ENCODE assay signal across 8 cellular contexts in genomic region chr5:611731-612486, GRCh38. TPM values are rescaled to one million over a fixed set of nuclear protein-coding genes. Genes with fewer than 3 reads are reported as not detected.
A peak's percentile ranks its signal among the peaks of the same experiment; 100 is the strongest.
DNase-seq lines count a peak whose midpoint lies in the region; ATAC-seq and TF ChIP-seq lines count a peak whose summit lies in the region.

Gene CEP72 (plus strand): TSS chr5:612340. CDS start chr5:612362, 22 bp downstream.

- DNase-seq in AG09319 (ENCODE audit: extremely low read depth, low read depth) (peak; percentile 58), NCI-H446 treated with DMSO at 0.1 percent for 48 hours (lab: John Stamatoyannopoulos, UW) (peak; percentile 79), cerebellum (ENCODE audit: low spot score) (peak; percentile 97), left colon (peak; percentile 87 to 92)
- DNase-seq in activated CD4-positive, alpha-beta T cell treated with anti-CD3 and anti-CD28 coated beads for 24 hours (ENCODE audit: low read depth in 2 of 2), result peak; percentile 92 to 93
- peak; percentile 87 to 92 for DNase-seq in stimulated activated CD4-positive, alpha-beta T cell treated with anti-CD3 and anti-CD28 coated beads, Interleukin-1b, Interleukin-23, amount 100 ng/mL, for 1 hour (ENCODE audit: low read depth in 2 of 2)

- intact Hi-C loops in left colon (cut with DNase I, micrococcal nuclease), result no loop called here

- ATAC-seq in GM19023 (IDR thresholded peaks at IDR 0.05; ENCODE audit: unreplicated experiment) (peak; percentile 78), HG03196 (IDR thresholded peaks at IDR 0.05; ENCODE audit: unreplicated experiment) (peak; percentile 72), left colon (peak; percentile 95)

- TF ChIP-seq CTCF in AG09319 (IDR thresholded peaks at IDR 0.05; ENCODE audit: low read depth, low read length), result no peak

RNA-seq across cellular contexts. Expression of gene CEP72, which starts in this region (rescaled TPM):
- total RNA-seq in cerebellum (7.1 TPM), left colon (1 to 10 TPM; 4.1 to 8.2 TPM)

Comparison
In these comparisons a context has a peak if more than half of its experiments do, and no peak if none do; other contexts are left out.
1. Peak in every context shown above with its lines: DNase-seq and ATAC-seq.